In the genomic region with DNA sequence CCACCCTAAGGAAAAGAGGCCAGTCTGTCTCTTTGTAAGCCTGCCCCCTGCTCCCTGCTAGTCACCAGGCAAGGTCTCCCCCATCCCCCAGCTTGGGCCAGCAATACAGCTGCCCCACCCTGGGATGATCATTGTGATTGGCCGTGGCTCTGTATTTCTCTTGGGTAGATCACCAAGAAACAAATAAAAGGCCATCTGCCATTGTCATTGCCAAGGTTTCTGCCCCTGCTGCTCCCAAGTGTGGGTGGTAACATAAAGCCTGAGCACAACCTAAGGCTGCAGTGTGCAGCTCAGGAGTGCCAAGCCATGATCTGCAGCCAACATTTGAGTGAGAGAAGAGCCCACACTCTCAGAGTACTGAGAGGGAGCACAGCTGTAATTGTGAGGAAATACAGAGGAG, we compare ENCODE assay signal across 26 cellular contexts.
A peak's percentile ranks its signal among the peaks of the same experiment; 100 is the strongest.
DNase-seq lines count a peak whose midpoint lies in the region; FAIRE-seq and TF ChIP-seq lines count a peak whose summit lies in the region.
"Had no signal": no experiment of that assay in that cellular context is flagged by ENCODE, and none has a peak within 500 bp of the region (broad histone marks: within the 10 kb centered on the region; RNA-seq: fewer than 3 reads in every experiment).

No MANE protein-coding gene starts in this region.

- no peak for TF ChIP-seq POLR2A in breast epithelium (IDR thresholded peaks at IDR 0.05)
- TF ChIP-seq POLR2A in H1 (IDR thresholded peaks at IDR 0.05; ENCODE audit: control extremely low read depth in 1 of 2, low read depth in 2 of 2, low read length in 2 of 2): no peak
- no peak for TF ChIP-seq POLR2A in esophagus squamous epithelium (IDR thresholded peaks at IDR 0.05)
- TF ChIP-seq POLR2A in lower leg skin (IDR thresholded peaks at IDR 0.05): no peak

- no peak overlapping the region for H3K14ac ChIP-seq in H1 (ENCODE audit: insufficient read length)

- no TSS peak for BruUV-seq in mammary epithelial cell (replicated peaks; lab: Mats Ljungman, UMichigan)

- CTCF ChIA-PET in mammary epithelial cell (lab: Charles Lee; ENCODE audit: low non-redundant PET): no interaction called here
- CTCF ChIA-PET in H1 (lab: Charles Lee; ENCODE audit: partially characterized antibody): interaction anchor here (2.3 kb wide), 1 partner anchor 8 kb away, joined by 14 read pairs; no protein-coding TSS in a partner anchor

- H3K4me1 ChIP-seq in mammary epithelial cell (ENCODE audit: insufficient read depth, low read length): no peaks in the 10 kb centered on the region
- H3K4me1 ChIP-seq in breast epithelium: no peaks in the 10 kb centered on the region
- peaks cover 0 to 9% (median 3%) of the 10 kb centered on the region in 4 experiments; a peak in 3 of 7 replicates for H3K4me1 ChIP-seq in H1 (replicated peaks in 1 of 4; ENCODE audit: control insufficient read depth in 3 of 4, insufficient read depth in 4 of 4, low read length in 3 of 4)
- H3K4me1 ChIP-seq in esophagus squamous epithelium: no peaks in the 10 kb centered on the region
- H3K4me1 ChIP-seq: A549; BLaER1 treated with 17β-estradiol and CSF1 and Interleukin-3, amounts not matched to agents 10 nM and 100 nM had no signal

- no peak overlapping the region for H2AK5ac ChIP-seq in H1 (ENCODE audit: low read depth, low read length)

- H3K9me3 ChIP-seq in mammary epithelial cell (replicated peaks; ENCODE audit: insufficient read depth, low read length): no peaks in the 10 kb centered on the region
- H3K9me3 ChIP-seq in breast epithelium: peaks cover 0 to 8% of the 10 kb centered on the region in 2 donors
- no peaks in the 10 kb centered on the region for H3K9me3 ChIP-seq in H1 (ENCODE audit: insufficient read depth in 2 of 2, low read depth in 1 of 2, low read length in 1 of 2)
- H3K9me3 ChIP-seq in esophagus squamous epithelium: no peaks in the 10 kb centered on the region
- H3K9me3 ChIP-seq: A549; BLaER1 treated with 17β-estradiol and CSF1 and Interleukin-3, amounts not matched to agents 10 nM and 100 nM had no signal

- H3K79me1 ChIP-seq in H1 (ENCODE audit: low read depth, low read length): no peaks in the 10 kb centered on the region

- no peak overlapping the region for H2BK12ac ChIP-seq in H1 (ENCODE audit: low read depth, low read length)

- in situ Hi-C loops in mammary epithelial cell (cut with MboI; ENCODE audit: low sequenced_read_pairs in 2 of 2): loop anchor here in 1 of 2 donors (25.0 kb wide), 1 partner anchor 1317 kb away; no protein-coding TSS in a partner anchor

- TF ChIP-seq RAD21 in H1 (IDR thresholded peaks at IDR 0.05 in 1 of 2, conservative IDR thresholded peaks at IDR 0.05 in 1 of 2; ENCODE audit: low read depth in 2 of 2, low read length in 2 of 2): no peak

- H4K8ac ChIP-seq in H1 (ENCODE audit: extremely low read depth, insufficient read depth, low read length): no peak overlapping the region

- H3K9ac ChIP-seq in mammary epithelial cell (ENCODE audit: insufficient read depth, low read length) (no peak overlapping the region), H1 (replicated peaks in 1 of 4; ENCODE audit: extremely low read depth in 1 of 4, low read depth in 3 of 4, low read length in 3 of 4) (no peak overlapping the region)
- H3K9ac ChIP-seq: BLaER1 treated with 17β-estradiol and CSF1 and Interleukin-3, amounts not matched to agents 10 nM and 100 nM; KMS-11 had no signal

- no peak for TF ChIP-seq CTCF in mammary epithelial cell (conservative IDR thresholded peaks at IDR 0.05 in 1 of 2, IDR thresholded peaks at IDR 0.05 in 1 of 2; ENCODE audit: extremely low read depth in 1 of 2, insufficient read depth in 1 of 2, low read depth in 1 of 2, low read length in 2 of 2)
- no peak for TF ChIP-seq CTCF in breast epithelium (IDR thresholded peaks at IDR 0.05)
- no peak for TF ChIP-seq CTCF in H1 (IDR thresholded peaks at IDR 0.05; ENCODE audit: control extremely low read depth in 1 of 3, insufficient read depth in 1 of 3, low read depth in 1 of 3, low read length in 3 of 3)
- no peak for TF ChIP-seq CTCF in esophagus squamous epithelium (IDR thresholded peaks at IDR 0.05)
- TF ChIP-seq CTCF in lower leg skin (IDR thresholded peaks at IDR 0.05): no peak

- FAIRE-seq in H1 (lab: Jason Lieb, UNC): no peak
- FAIRE-seq: A549, GM12891, H54, HTR-8/SVneo had no signal

- no peak overlapping the region for H3K4me3 ChIP-seq in mammary epithelial cell (replicated peaks in 1 of 3; ENCODE audit: insufficient read depth in 1 of 3, low read depth in 2 of 3, low read length in 3 of 3)
- no peak overlapping the region for H3K4me3 ChIP-seq in breast epithelium
- no peak overlapping the region for H3K4me3 ChIP-seq in H1 (ENCODE audit: extremely low read depth in 1 of 4, insufficient read depth in 2 of 4, low read depth in 3 of 4, low read length in 4 of 4)
- H3K4me3 ChIP-seq in esophagus squamous epithelium: no peak overlapping the region
- H3K4me3 ChIP-seq in lower leg skin (ENCODE audit: low read depth, poor library complexity, severe bottlenecking): no peak overlapping the region
- H3K4me3 ChIP-seq: A549; BLaER1 treated with 17β-estradiol and CSF1 and Interleukin-3, amounts not matched to agents 10 nM and 100 nM had no signal

- dilution Hi-C loops in mammary epithelial cell (cut with HindIII; ENCODE audit: low sequenced_read_pairs): no loop called here

- no CpG with 5 or more reads among the region's 1 CpG for WGBS in mammary epithelial cell (ENCODE audit: low coverage, missing lambda C conversion rate)
- WGBS in H1 (ENCODE audit: extremely low coverage in 1 of 2, insufficient coverage in 1 of 2, insufficient read length in 1 of 2, insufficient replicate concordance in 2 of 2, low coverage in 1 of 2, low lambda C conversion rate in 2 of 2, missing lambda C conversion rate in 1 of 2), 2 experiments: 100% methylated on average over 1 of the region's 1 CpG; no CpG with 5 or more reads in 1 of the 2 experiments
- WGBS in esophagus squamous epithelium, 2 donors: 71% methylated on average over 1 of the region's 1 CpG; no CpG with 5 or more reads in 1 of the 2 donors
- 50 to 64% methylated on average over 1 of the region's 1 CpG for WGBS in lower leg skin, 2 donors

- no peak overlapping the region; the same call in none of the 2 replicates for H3K18ac ChIP-seq in H1 (ENCODE audit: extremely low read depth, low read length)

- intact Hi-C loops in mammary epithelial cell (cut with micrococcal nuclease): no loop called here
- intact Hi-C loops in breast epithelium (cut with DNase I; ENCODE audit: low total_unique reads): no loop called here
- intact Hi-C loops in posterior vena cava (cut with DNase I): no loop called here
- intact Hi-C loops in esophagus squamous epithelium (cut with DNase I): no loop called here
- intact Hi-C loops in lower leg skin (cut with DNase I; ENCODE audit: low total_unique reads): no loop called here

- H3K79me2 ChIP-seq in mammary epithelial cell (ENCODE audit: insufficient read depth, low read length) (no peaks in the 10 kb centered on the region), H1 (ENCODE audit: control insufficient read depth in 1 of 2, insufficient read depth in 2 of 2, low read length in 2 of 2) (no peaks in the 10 kb centered on the region)

- no peak overlapping the region for H3K27ac ChIP-seq in mammary epithelial cell (ENCODE audit: insufficient read depth, low read depth, low read length)
- no peak overlapping the region for H3K27ac ChIP-seq in breast epithelium
- H3K27ac ChIP-seq in H1 (ENCODE audit: low read depth, low read length): no peak overlapping the region
- no peak overlapping the region for H3K27ac ChIP-seq in esophagus squamous epithelium
- H3K27ac ChIP-seq: A549; BLaER1 treated with 17β-estradiol and CSF1 and Interleukin-3, amounts not matched to agents 10 nM and 100 nM; KMS-11; RWPE1 had no signal

- H3K27me3 ChIP-seq in mammary epithelial cell (ENCODE audit: insufficient read depth, low read length) (no peaks in the 10 kb centered on the region), breast epithelium (peaks cover 0 to 27% of the 10 kb centered on the region in 2 donors), H1 (replicated peaks in 1 of 4; ENCODE audit: control insufficient read depth in 3 of 4, extremely low read depth in 1 of 4, insufficient read depth in 3 of 4, low read length in 3 of 4) (no peaks in the 10 kb centered on the region), esophagus squamous epithelium (no peaks in the 10 kb centered on the region)

- no peak overlapping the region for H4K91ac ChIP-seq in H1 (replicated peaks; ENCODE audit: insufficient read length, low read length)

- H3K4me2 ChIP-seq in mammary epithelial cell (ENCODE audit: insufficient read depth, low read depth, low read length) (no peak overlapping the region), H1 (ENCODE audit: insufficient read depth in 1 of 2, low read depth in 2 of 2, low read length in 2 of 2) (no peak overlapping the region)
- H3K4me2 ChIP-seq: A549; BLaER1 treated with 17β-estradiol and CSF1 and Interleukin-3, amounts not matched to agents 10 nM and 100 nM; KMS-11 had no signal

- no peak overlapping the region for H4K5ac ChIP-seq in H1 (ENCODE audit: insufficient read length, low read depth, low read length)

- no peaks in the 10 kb centered on the region for H3K23me2 ChIP-seq in H1 (ENCODE audit: low read depth, low read length)

- no peak overlapping the region for H2BK5ac ChIP-seq in H1 (ENCODE audit: low read depth, low read length)

- H3K4ac ChIP-seq in H1 (replicated peaks; ENCODE audit: insufficient read length, low read depth, low read length): no peak overlapping the region

- peak overlapping the region; percentile 54 for H2BK120ac ChIP-seq in H1 (replicated peaks; ENCODE audit: low read depth, low read length)

- no peak overlapping the region for H3K23ac ChIP-seq in H1 (ENCODE audit: insufficient read length)

- H2BK20ac ChIP-seq in H1 (ENCODE audit: low read length): no peak overlapping the region

- H2BK15ac ChIP-seq in H1 (ENCODE audit: low read length): no peak overlapping the region

- POLR2A ChIA-PET in H1 (lab: Charles Lee; ENCODE audit: partially characterized antibody): no interaction called here

- H2AFZ ChIP-seq in mammary epithelial cell (ENCODE audit: low read depth, low read length) (peak overlapping the region; percentile 0), H1 (ENCODE audit: low read length) (peak overlapping the region; percentile 70; the same call in 1 of the 2 replicates)

- no peak for DNase-seq in mammary epithelial cell
- no peak for DNase-seq in breast epithelium (ENCODE audit: low spot score in 2 of 2)
- peak; percentile 33 for DNase-seq in NCI-H1092 treated with DMSO at 0.1 percent for 48 hours (lab: John Stamatoyannopoulos, UW)
- DNase-seq in H1 (ENCODE audit: low read depth in 1 of 2, low spot score in 2 of 2): no peak
- DNase-seq in posterior vena cava (ENCODE audit: low spot score): peak; percentile 69
- no peak for DNase-seq in esophagus squamous epithelium (lab: John Stamatoyannopoulos, UW)
- no peak for DNase-seq in lower leg skin (ENCODE audit: low spot score in 2 of 2)
- DNase-seq in HK-2 (ENCODE audit: unreplicated experiment): no peak
- DNase-seq: AML-193; CD4-positive, alpha-beta T cell; COR-L47; DMS79 treated with DMSO at 0.1 percent for 48 hours; GF-D8; NCI-H1048; NCI-H2029 treated with DMSO at 0.1 percent for 48 hours; NCI-H2227 treated with DMSO at 0.1 percent for 48 hours; NCI-H510A treated with DMSO at 0.1 percent for 48 hours; SHP77; T-helper 1 cell had no signal

- H4K20me1 ChIP-seq in mammary epithelial cell (ENCODE audit: insufficient read depth, low read length) (no peaks in the 10 kb centered on the region), H1 (replicated peaks in 1 of 2; ENCODE audit: control insufficient read depth in 1 of 2, insufficient read depth in 2 of 2, low read length in 2 of 2) (no peaks in the 10 kb centered on the region)
- H4K20me1 ChIP-seq: BLaER1 treated with 17β-estradiol and CSF1 and Interleukin-3, amounts not matched to agents 10 nM and 100 nM had no signal

- no peak overlapping the region for H3K56ac ChIP-seq in H1 (replicated peaks; ENCODE audit: insufficient read length, low read depth, low read length)

- H3K36me3 ChIP-seq in mammary epithelial cell (ENCODE audit: insufficient read depth, low read length) (no peaks in the 10 kb centered on the region), breast epithelium (no peaks in the 10 kb centered on the region), H1 (ENCODE audit: control insufficient read depth in 2 of 4, insufficient read depth in 4 of 4, low read length in 3 of 4) (no peaks in the 10 kb centered on the region), esophagus squamous epithelium (no peaks in the 10 kb centered on the region)
- H3K36me3 ChIP-seq: BLaER1 treated with 17β-estradiol and CSF1 and Interleukin-3, amounts not matched to agents 10 nM and 100 nM had no signal

- TF ChIP-seq EP300 in H1 (IDR thresholded peaks at IDR 0.05; ENCODE audit: borderline replicate concordance in 1 of 2, low read depth in 2 of 2, low read length in 2 of 2): no peak

Comparison
In these comparisons a context has a peak if more than half of its experiments do, and no peak if none do; other contexts are left out.
1. DNase-seq: peak in NCI-H1092 treated with DMSO at 0.1 percent for 48 hours (single experiment) and posterior vena cava (single experiment); none in mammary epithelial cell (single experiment), breast epithelium (0 of 2), H1 (0 of 2), esophagus squamous epithelium (single experiment), lower leg skin (0 of 2) and HK-2 (single experiment).